ENCODE assay signal across 32 cellular contexts in genomic region chr5:59473611-59474010, GRCh38.
"Had no signal": no experiment of that assay in that cellular context is flagged by ENCODE, and none has a peak within 500 bp of the region (broad histone marks: within the 10 kb centered on the region; RNA-seq: fewer than 3 reads in every experiment).

No MANE protein-coding gene starts in this region.

- H3K27me3 Mint-ChIP-seq: activated naive CD4-positive, alpha-beta T cell treated with anti-CD3 and anti-CD28 coated beads, Interleukin-2, amount 50 U/mL, for 24 hours; T-helper 17 cell had no signal

- H3K27ac Mint-ChIP-seq: activated CD8-positive, alpha-beta T cell treated with anti-CD3 and anti-CD28 coated beads, Interleukin-2, amount 10 ng/mL, durations not matched to agents 7 days and 5 days; activated naive CD4-positive, alpha-beta T cell treated with anti-CD3 and anti-CD28 coated beads, Interleukin-2, amount 50 U/mL, for 24 hours; activated T-helper 1 cell treated with anti-CD3 and anti-CD28 coated beads, Interleukin-12 subunit alpha, Interleukin-12 subunit beta, Interleukin-2, Interleukin-4 antibody, amounts not matched to agents 30 ng/mL and 10 ng/mL and 1 ng/mL, durations not matched to agents 14 hours and 24 hours and 36 hours; T-helper 17 cell; WTC11 had no signal

- H3K36me3 Mint-ChIP-seq: activated naive CD4-positive, alpha-beta T cell treated with anti-CD3 and anti-CD28 coated beads, Interleukin-2, amount 50 U/mL, for 24 hours; WTC11 had no signal

- H3K36me3 ChIP-seq: SJCRH30 had no signal

- H3K4me3 Mint-ChIP-seq: activated CD8-positive, alpha-beta T cell treated with anti-CD3 and anti-CD28 coated beads, Interleukin-2, amount 10 ng/mL, durations not matched to agents 7 days and 5 days; activated naive CD4-positive, alpha-beta T cell treated with anti-CD3 and anti-CD28 coated beads, Interleukin-2, amount 50 U/mL, for 24 hours; activated T-helper 1 cell treated with anti-CD3 and anti-CD28 coated beads, Interleukin-12 subunit alpha, Interleukin-12 subunit beta, Interleukin-2, Interleukin-4 antibody, amounts not matched to agents 30 ng/mL and 10 ng/mL and 1 ng/mL, durations not matched to agents 14 hours and 24 hours and 36 hours; T-helper 17 cell; WTC11 had no signal

- H3K9me3 ChIP-seq: SJCRH30 had no signal

- H3K27ac ChIP-seq: SJCRH30 had no signal

- H3K4me1 Mint-ChIP-seq: activated naive CD4-positive, alpha-beta T cell treated with anti-CD3 and anti-CD28 coated beads, Interleukin-2, amount 50 U/mL, for 24 hours; T-helper 17 cell had no signal

- H3K4me3 ChIP-seq: SJCRH30 had no signal

- H3K9me3 Mint-ChIP-seq: activated naive CD4-positive, alpha-beta T cell treated with anti-CD3 and anti-CD28 coated beads, Interleukin-2, amount 50 U/mL, for 24 hours; activated T-helper 1 cell treated with anti-CD3 and anti-CD28 coated beads, Interleukin-12 subunit alpha, Interleukin-12 subunit beta, Interleukin-2, Interleukin-4 antibody, amounts not matched to agents 30 ng/mL and 10 ng/mL and 1 ng/mL, durations not matched to agents 14 hours and 24 hours and 36 hours had no signal

- FAIRE-seq: colon had no signal

- H3K27me3 ChIP-seq: SJCRH30 had no signal

- ATAC-seq: activated CD8-positive, alpha-beta T cell treated with anti-CD3 and anti-CD28 coated beads, Interleukin-2, amount 10 ng/mL, durations not matched to agents 7 days and 5 days; Panc1; Right ventricle myocardium inferior; T-helper 17 cell; WTC11 had no signal

- DNase-seq: activated CD4-positive, alpha-beta T cell treated with anti-CD3 and anti-CD28 coated beads for 48 hours; activated CD4-positive, alpha-beta T cell treated with anti-CD3 and anti-CD28 coated beads, Interleukin-2, amount 50 U/mL, for 4 hours; activated CD4-positive, CD25-positive, alpha-beta regulatory T cell treated with anti-CD3 and anti-CD28 coated beads, Interleukin-2, amount 50 U/mL, for 72 hours; activated CD8-positive, alpha-beta memory T cell treated with anti-CD3 and anti-CD28 coated beads, Interleukin-2, amount 50 U/mL, for 48 hours; activated CD8-positive, alpha-beta T cell treated with anti-CD3 and anti-CD28 coated beads, Interleukin-2, amount 10 ng/mL, durations not matched to agents 7 days and 5 days; activated effector memory CD4-positive, alpha-beta T cell treated with Interleukin-2 at 50 U/mL for 16 hours; activated naive CD4-positive, alpha-beta T cell; activated T-cell treated with anti-CD3 and anti-CD28 coated beads, Interleukin-2, amount 50 U/mL, for 1 hour; amniotic stem cell; cerebellar nuclear complex; Kasumi-1; NCI-H1092; NCI-H1417; NCI-H1694; NCI-H2029; NCI-H2107; NCI-H2171 treated with DMSO at 0.1 percent for 48 hours; NCI-H226; NCI-H526; NCI-H774; NK-92 treated with Interleukin-12 subunit alpha and Interleukin-12 subunit beta, amount 100 ng/mL, for 24 hours; OCI-M1; RPMI8226; SJCRH30; T-helper 17 cell; T-helper 9 cell had no signal
